In genomic region chr11:1936781-1937615, GRCh38 we compare ENCODE assay signal across 15 cellular contexts. TPM values are rescaled to one million over a fixed set of nuclear protein-coding genes. Genes with fewer than 3 reads are reported as not detected.
DNase-seq lines count a peak whose midpoint lies in the region; ATAC-seq and TF ChIP-seq lines count a peak whose summit lies in the region.
"Had no signal": no experiment of that assay in that cellular context is flagged by ENCODE, and none has a peak within 500 bp of the region (broad histone marks: within the 10 kb centered on the region; RNA-seq: fewer than 3 reads in every experiment).

No MANE protein-coding gene starts in this region.

- H2BK12ac ChIP-seq in H9 (ENCODE audit: insufficient read length, low read depth, low read length), result no peak overlapping the region

- no peaks in the 10 kb centered on the region; the same call in 1 of the 2 replicates for H3K4me1 ChIP-seq in Panc1 (ENCODE audit: control insufficient read depth, insufficient read depth, low read length)
- H3K4me1 ChIP-seq in H9 (ENCODE audit: insufficient read depth, low read length), result no peaks in the 10 kb centered on the region

- H3K9ac ChIP-seq in H9 (ENCODE audit: extremely low read depth, insufficient read length, low read length), result no peak overlapping the region

- H2BK15ac ChIP-seq in H9 (ENCODE audit: low read depth, low read length), result no peak overlapping the region

- DNase-seq in activated CD4-positive, alpha-beta T cell treated with anti-CD3 and anti-CD28 coated beads, Interleukin-2, amount 10 ng/mL, durations not matched to agents 24 days and 14 days, result peak; percentile 54
- no peak for DNase-seq in activated CD4-positive, alpha-beta T cell treated with anti-CD3 and anti-CD28 coated beads for 48 hours
- DNase-seq in Panc1 (ENCODE audit: low read depth, low spot score) (no peak), iPS-NIHi7 (ENCODE audit: extremely low spot score) (peak; percentile 14), posterior vena cava (ENCODE audit: low spot score) (peak; percentile 80), H9 (no peak), kidney glomerular epithelial cell (lab: John Stamatoyannopoulos, UW) (no peak)
- DNase-seq in stimulated activated naive B cell treated with anti-CD40 and anti-IgM and Interleukin-4, amounts not matched to agents 10 μg/mL and 1 μg/mL and 100 μg/mL, for 72 hours, result no peak
- DNase-seq: activated T-cell treated with anti-CD3 and anti-CD28 coated beads for 4 hours; effector CD8-positive, alpha-beta T cell; NCI-H1436; NCI-H2227 treated with DMSO at 0.1 percent for 48 hours; SIG-M5 had no signal

- no peaks in the 10 kb centered on the region for H3K27me3 ChIP-seq in Panc1 (ENCODE audit: control insufficient read depth, insufficient read depth, low read length)
- H3K27me3 ChIP-seq in H9 (ENCODE audit: insufficient read depth, low read length), result no peaks in the 10 kb centered on the region
- H3K27me3 ChIP-seq: cardiac muscle cell had no signal

- no peak overlapping the region for H3K56ac ChIP-seq in H9 (ENCODE audit: insufficient read length, low read depth, low read length)

- H3K27ac ChIP-seq in Panc1 (ENCODE audit: low read length), result no peak overlapping the region
- H3K27ac ChIP-seq in H9 (ENCODE audit: insufficient read length, low read depth, low read length), result no peak overlapping the region
- H3K27ac ChIP-seq: cardiac muscle cell had no signal

- H3K27ac Mint-ChIP-seq in activated CD4-positive, alpha-beta T cell treated with anti-CD3 and anti-CD28 coated beads, Interleukin-2, amount 10 ng/mL, durations not matched to agents 24 days and 14 days, result no peak overlapping the region
- no peak overlapping the region for H3K27ac Mint-ChIP-seq in stimulated activated naive B cell treated with anti-CD40 and anti-IgM and Interleukin-4, amounts not matched to agents 10 μg/mL and 1 μg/mL and 100 μg/mL, for 72 hours
- H3K27ac Mint-ChIP-seq in H9, result no peak overlapping the region

- BruUV-seq in Panc1 (replicated peaks; lab: Mats Ljungman, UMichigan), result no TSS peak

- H2BK120ac ChIP-seq in H9 (ENCODE audit: low read depth, low read length, poor library complexity, severe bottlenecking), result no peak overlapping the region

- no peak overlapping the region; the same call in 1 of the 2 replicates for H3K14ac ChIP-seq in H9 (ENCODE audit: insufficient read depth, low read length)

- no peak overlapping the region for H2AK5ac ChIP-seq in H9 (ENCODE audit: insufficient read length, low read length)

- H2BK20ac ChIP-seq in H9 (ENCODE audit: low read depth, low read length, poor library complexity, severe bottlenecking), result no peak overlapping the region

- no peak overlapping the region for H4K91ac ChIP-seq in H9 (ENCODE audit: insufficient read length, low read depth, low read length)

- no peaks in the 10 kb centered on the region for H3K9me3 Mint-ChIP-seq in activated CD4-positive, alpha-beta T cell treated with anti-CD3 and anti-CD28 coated beads, Interleukin-2, amount 10 ng/mL, durations not matched to agents 24 days and 14 days
- no peaks in the 10 kb centered on the region for H3K9me3 Mint-ChIP-seq in stimulated activated naive B cell treated with anti-CD40 and anti-IgM and Interleukin-4, amounts not matched to agents 10 μg/mL and 1 μg/mL and 100 μg/mL, for 72 hours
- no peaks in the 10 kb centered on the region; a peak in 1 of 5 replicates for H3K9me3 Mint-ChIP-seq in H9

- WGBS in H9 (ENCODE audit: extremely low coverage, insufficient read length, low lambda C conversion rate), result no CpG with 5 or more reads among the region's 34 CpGs

- no peak overlapping the region for H3T11ph ChIP-seq in H9 (ENCODE audit: low read length)

- POLR2A ChIA-PET in Panc1 (lab: Charles Lee), result no interaction called here

- H3K18ac ChIP-seq in H9 (ENCODE audit: insufficient read length, low read depth, low read length), result no peak overlapping the region

- no peaks in the 10 kb centered on the region for H3K36me3 Mint-ChIP-seq in activated CD4-positive, alpha-beta T cell treated with anti-CD3 and anti-CD28 coated beads, Interleukin-2, amount 10 ng/mL, durations not matched to agents 24 days and 14 days (ENCODE audit: low read depth)
- H3K36me3 Mint-ChIP-seq in stimulated activated naive B cell treated with anti-CD40 and anti-IgM and Interleukin-4, amounts not matched to agents 10 μg/mL and 1 μg/mL and 100 μg/mL, for 72 hours, result peaks cover 0 to 2% of the 10 kb centered on the region in 2 donors
- H3K36me3 Mint-ChIP-seq in H9 (ENCODE audit: insufficient read depth in 1 of 3, low read depth in 3 of 3), result no peaks in the 10 kb centered on the region

- H3K23ac ChIP-seq in H9 (ENCODE audit: insufficient read length, low read depth, low read length), result no peak overlapping the region

- no peak overlapping the region for H4K5ac ChIP-seq in H9 (ENCODE audit: insufficient read length, low read depth, low read length)

- H4K20me1 ChIP-seq in H9 (ENCODE audit: control insufficient read depth, insufficient read depth, insufficient read length), result no peaks in the 10 kb centered on the region

- no peak overlapping the region for H3K4me3 ChIP-seq in Panc1 (ENCODE audit: low read depth in 2 of 2, low read length in 2 of 2)
- H3K4me3 ChIP-seq: cardiac muscle cell had no signal

- intact Hi-C loops in activated CD4-positive, alpha-beta T cell treated with anti-CD3 and anti-CD28 coated beads, Interleukin-2, amount 10 ng/mL, durations not matched to agents 24 days and 14 days (cut with micrococcal nuclease), result no loop called here
- intact Hi-C loops in Panc1 (cut with micrococcal nuclease; ENCODE audit: unreplicated experiment) (no loop called here), posterior vena cava (cut with DNase I) (no loop called here)

- H2AFZ ChIP-seq in H9 (ENCODE audit: low read length), result no peak overlapping the region

- H2BK5ac ChIP-seq in H9 (ENCODE audit: insufficient read length, low read length), result no peak overlapping the region

- H4K8ac ChIP-seq in H9 (replicated peaks; ENCODE audit: insufficient read length, low read depth, low read length), result no peak overlapping the region

- no peaks in the 10 kb centered on the region for H3K36me3 ChIP-seq in Panc1 (ENCODE audit: control insufficient read depth, insufficient read depth, low read length)
- H3K36me3 ChIP-seq: cardiac muscle cell had no signal

- in situ Hi-C loops in Panc1 (cut with HindIII; ENCODE audit: low pct_unique_long_range_greater_than_20kb, low sequenced_read_pairs), result no loop called here

- H3K4ac ChIP-seq in H9 (ENCODE audit: low read depth, low read length), result no peak overlapping the region

- peak; percentile 61 for ATAC-seq in Panc1
- ATAC-seq in stimulated activated naive B cell treated with anti-CD40 and anti-IgM and Interleukin-4, amounts not matched to agents 10 μg/mL and 1 μg/mL and 100 μg/mL, for 72 hours (replicated peaks), result no peak

- H3K4me3 Mint-ChIP-seq in activated CD4-positive, alpha-beta T cell treated with anti-CD3 and anti-CD28 coated beads, Interleukin-2, amount 10 ng/mL, durations not matched to agents 24 days and 14 days, result no peak overlapping the region
- H3K4me3 Mint-ChIP-seq in stimulated activated naive B cell treated with anti-CD40 and anti-IgM and Interleukin-4, amounts not matched to agents 10 μg/mL and 1 μg/mL and 100 μg/mL, for 72 hours, result no peak overlapping the region
- H3K4me3 Mint-ChIP-seq in H9, result no peak overlapping the region

- CTCF ChIA-PET in Panc1 (lab: Charles Lee), result interaction anchor here (1.4 kb wide), 1 partner anchor 243 kb away, joined by 5 read pairs; no protein-coding TSS in a partner anchor

- H3K4me1 Mint-ChIP-seq in activated CD4-positive, alpha-beta T cell treated with anti-CD3 and anti-CD28 coated beads, Interleukin-2, amount 10 ng/mL, durations not matched to agents 24 days and 14 days, result peaks cover 5% of the 10 kb centered on the region
- H3K4me1 Mint-ChIP-seq in stimulated activated naive B cell treated with anti-CD40 and anti-IgM and Interleukin-4, amounts not matched to agents 10 μg/mL and 1 μg/mL and 100 μg/mL, for 72 hours, result peaks cover 4 to 8% of the 10 kb centered on the region in 2 donors
- peaks cover 0 to 7% of the 10 kb centered on the region in 2 experiments; a peak in 2 of 4 replicates for H3K4me1 Mint-ChIP-seq in H9

- no peaks in the 10 kb centered on the region for H3K79me1 ChIP-seq in H9 (ENCODE audit: insufficient read depth, low read depth, low read length, poor library complexity, severe bottlenecking)

- peaks cover 3% of the 10 kb centered on the region for H3K23me2 ChIP-seq in H9 (ENCODE audit: insufficient read length, low read depth, low read length, poor library complexity, severe bottlenecking)

- H3K79me2 ChIP-seq in H9 (ENCODE audit: insufficient read depth, low read length), result no peaks in the 10 kb centered on the region

- H3K4me2 ChIP-seq in H9 (ENCODE audit: insufficient read depth, insufficient read length, low read length), result no peak overlapping the region

- H3K9me3 ChIP-seq in Panc1 (ENCODE audit: control insufficient read depth, insufficient read depth, low read depth, low read length) (no peaks in the 10 kb centered on the region), H9 (ENCODE audit: control insufficient read depth, low read depth, low read length) (no peaks in the 10 kb centered on the region)

- H3K27me3 Mint-ChIP-seq in activated CD4-positive, alpha-beta T cell treated with anti-CD3 and anti-CD28 coated beads, Interleukin-2, amount 10 ng/mL, durations not matched to agents 24 days and 14 days, result no peaks in the 10 kb centered on the region
- H3K27me3 Mint-ChIP-seq in stimulated activated naive B cell treated with anti-CD40 and anti-IgM and Interleukin-4, amounts not matched to agents 10 μg/mL and 1 μg/mL and 100 μg/mL, for 72 hours, result peaks cover 23 to 24% of the 10 kb centered on the region in 2 donors
- H3K27me3 Mint-ChIP-seq in H9 (ENCODE audit: low read depth), result peaks cover 22% of the 10 kb centered on the region

- TF ChIP-seq CTCF in Panc1 (IDR thresholded peaks at IDR 0.05) (no peak), H9 (conservative IDR thresholded peaks at IDR 0.05) (no peak)

RNA-seq across cellular contexts. Expression of gene MRPL23, which starts 10.1 kb away (rescaled TPM):
- 77.1 and 78.1 TPM in 2 replicates for total RNA-seq in activated CD4-positive, alpha-beta T cell treated with anti-CD3 and anti-CD28 coated beads, Interleukin-2, amount 10 ng/mL, durations not matched to agents 24 days and 14 days
- total RNA-seq in Panc1 (2021; ENCODE audit: unreplicated experiment), result 123 TPM
- polyA plus RNA-seq in Panc1 (2012; ENCODE audit: insufficient read length), result 200 TPM
- 10 to 100 TPM; 22.7 to 23.8 TPM for total RNA-seq in posterior vena cava
- 65.3 and 67.3 TPM in 2 replicates for total RNA-seq in H9 (2021)

RNA-seq across cellular contexts. Expression of gene TNNT3, which starts 17.5 kb away (rescaled TPM):
- 1.1 and 1.2 TPM in 2 replicates for total RNA-seq in activated CD4-positive, alpha-beta T cell treated with anti-CD3 and anti-CD28 coated beads, Interleukin-2, amount 10 ng/mL, durations not matched to agents 24 days and 14 days
- total RNA-seq in Panc1 (2021; ENCODE audit: unreplicated experiment) (0.41 TPM), posterior vena cava (10 to 100 TPM; 17.9 to 45.3 TPM), H9 (2021) (not detected in 2 replicates)
- polyA plus RNA-seq in Panc1 (2012; ENCODE audit: insufficient read length), result not detected

RNA-seq across cellular contexts. Expression of gene PRR33, which starts 45.3 kb away (rescaled TPM):
- total RNA-seq in activated CD4-positive, alpha-beta T cell treated with anti-CD3 and anti-CD28 coated beads, Interleukin-2, amount 10 ng/mL, durations not matched to agents 24 days and 14 days, result not detected in 2 replicates
- total RNA-seq in Panc1 (2021; ENCODE audit: unreplicated experiment) (not detected), posterior vena cava (under 1 TPM in 1 of 2 donors, not detected in 1; 0.14 TPM), H9 (2021) (not detected in 2 replicates)
- not detected for polyA plus RNA-seq in Panc1 (2012; ENCODE audit: insufficient read length)
- total RNA-seq: cardiac muscle cell; T-helper 2 cell treated with Interferon-gamma antibody and Interleukin-4, amounts not matched to agents 100 ng/mL and 5 ng/mL, for 36 hours had no signal
- polyA plus RNA-seq: cardiac muscle cell had no signal

Comparison
In these comparisons a context has a peak if more than half of its experiments do, and no peak if none do; other contexts are left out.
1. DNase-seq: peak in activated CD4-positive, alpha-beta T cell treated with anti-CD3 and anti-CD28 coated beads, Interleukin-2, amount 10 ng/mL, durations not matched to agents 24 days and 14 days (single experiment), iPS-NIHi7 (single experiment) and posterior vena cava (single experiment); none in activated CD4-positive, alpha-beta T cell treated with anti-CD3 and anti-CD28 coated beads for 48 hours (single experiment), Panc1 (single experiment), stimulated activated naive B cell treated with anti-CD40 and anti-IgM and Interleukin-4, amounts not matched to agents 10 μg/mL and 1 μg/mL and 100 μg/mL, for 72 hours (single experiment), H9 (single experiment) and kidney glomerular epithelial cell (single experiment).